1 cellular context compared by ENCODE assay signal in genomic region chr22:39532215-39533071, GRCh38.
TF ChIP-seq lines count a peak whose summit lies in the region.

A gene with protein sequence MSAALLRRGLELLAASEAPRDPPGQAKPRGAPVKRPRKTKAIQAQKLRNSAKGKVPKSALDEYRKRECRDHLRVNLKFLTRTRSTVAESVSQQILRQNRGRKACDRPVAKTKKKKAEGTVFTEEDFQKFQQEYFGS (minus strand): TSS chr22:39532748. CDS start chr22:39532738, 10 bp downstream.

TF ChIP-seq in K562, 482 proteins besides CTCF, POLR2A, EP300 and RAD21 (continued from another document and continues in another):
- peak; percentile 31; the same call in 1 of the 2 replicates for TF ChIP-seq JUND (IDR thresholded peaks at IDR 0.05; ENCODE audit: borderline replicate concordance, low read depth, low read length)
- no peak; the same call in 2 of the 3 replicates for TF ChIP-seq JUND (tag; IDR thresholded peaks at IDR 0.05; ENCODE audit: borderline replicate concordance, low read depth, low read length)
- TF ChIP-seq POLR3A (IDR thresholded peaks at IDR 0.05; ENCODE audit: borderline replicate concordance, extremely low read depth, insufficient read depth, insufficient read length) = no peak
- TF ChIP-seq ZNF347 (CRISPR knock-in tag; IDR thresholded peaks at IDR 0.05; ENCODE audit: low read depth) = no peak
- TF ChIP-seq ARID1B (IDR thresholded peaks at IDR 0.05) = no peak
- no peak for TF ChIP-seq BRD4 (IDR thresholded peaks at IDR 0.05)
- TF ChIP-seq FOXJ2 (tag; IDR thresholded peaks at IDR 0.05) = no peak
- no peak for TF ChIP-seq ZNF311 (CRISPR knock-in tag; IDR thresholded peaks at IDR 0.05)
- peak; percentile 97 for TF ChIP-seq GABPB1 (CRISPR knock-in tag; IDR thresholded peaks at IDR 0.05)
- no peak for TF ChIP-seq ZNF764 (CRISPR knock-in tag; IDR thresholded peaks at IDR 0.05; ENCODE audit: low read depth)
- no peak for TF ChIP-seq ILF3 (IDR thresholded peaks at IDR 0.05; ENCODE audit: borderline replicate concordance)
- no peak for TF ChIP-seq ZNF644 (tag; IDR thresholded peaks at IDR 0.05; ENCODE audit: low read depth)
- TF ChIP-seq POLR2AphosphoS5 (IDR thresholded peaks at IDR 0.05; ENCODE audit: control insufficient read depth, insufficient read depth, low read depth, low read length) = peak; percentile 79
- TF ChIP-seq EGR1 (conservative IDR thresholded peaks at IDR 0.05) = peak; percentile 61; the same call in 1 of the 2 replicates
- no peak for TF ChIP-seq KAT2B (IDR thresholded peaks at IDR 0.05; ENCODE audit: low read depth, low read length)
- no peak for TF ChIP-seq FOXJ3 (CRISPR knock-in tag; IDR thresholded peaks at IDR 0.05)
- TF ChIP-seq IFI16 (CRISPR knock-in tag; IDR thresholded peaks at IDR 0.05) = no peak
- peak; percentile 94 for TF ChIP-seq RBFOX2 (IDR thresholded peaks at IDR 0.05; ENCODE audit: low read depth, low read length)
- TF ChIP-seq ZNF282 (CRISPR knock-in tag; IDR thresholded peaks at IDR 0.05) = no peak
- TF ChIP-seq, protein P1, sequence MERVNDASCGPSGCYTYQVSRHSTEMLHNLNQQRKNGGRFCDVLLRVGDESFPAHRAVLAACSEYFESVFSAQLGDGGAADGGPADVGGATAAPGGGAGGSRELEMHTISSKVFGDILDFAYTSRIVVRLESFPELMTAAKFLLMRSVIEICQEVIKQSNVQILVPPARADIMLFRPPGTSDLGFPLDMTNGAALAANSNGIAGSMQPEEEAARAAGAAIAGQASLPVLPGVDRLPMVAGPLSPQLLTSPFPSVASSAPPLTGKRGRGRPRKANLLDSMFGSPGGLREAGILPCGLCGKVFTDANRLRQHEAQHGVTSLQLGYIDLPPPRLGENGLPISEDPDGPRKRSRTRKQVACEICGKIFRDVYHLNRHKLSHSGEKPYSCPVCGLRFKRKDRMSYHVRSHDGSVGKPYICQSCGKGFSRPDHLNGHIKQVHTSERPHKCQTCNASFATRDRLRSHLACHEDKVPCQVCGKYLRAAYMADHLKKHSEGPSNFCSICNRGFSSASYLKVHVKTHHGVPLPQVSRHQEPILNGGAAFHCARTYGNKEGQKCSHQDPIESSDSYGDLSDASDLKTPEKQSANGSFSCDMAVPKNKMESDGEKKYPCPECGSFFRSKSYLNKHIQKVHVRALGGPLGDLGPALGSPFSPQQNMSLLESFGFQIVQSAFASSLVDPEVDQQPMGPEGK (CRISPR knock-in tag; IDR thresholded peaks at IDR 0.05; ENCODE audit: borderline replicate concordance) = no peak
- no peak for TF ChIP-seq ZFP36 (IDR thresholded peaks at IDR 0.05; ENCODE audit: low read depth, low read length, partially characterized antibody)
- no peak for TF ChIP-seq ATF1 (CRISPR knock-in tag; IDR thresholded peaks at IDR 0.05)
- TF ChIP-seq ATF1 (tag; IDR thresholded peaks at IDR 0.05) = peak; percentile 78
- no peak for TF ChIP-seq NCOR1 (IDR thresholded peaks at IDR 0.05)
- TF ChIP-seq, protein P2, sequence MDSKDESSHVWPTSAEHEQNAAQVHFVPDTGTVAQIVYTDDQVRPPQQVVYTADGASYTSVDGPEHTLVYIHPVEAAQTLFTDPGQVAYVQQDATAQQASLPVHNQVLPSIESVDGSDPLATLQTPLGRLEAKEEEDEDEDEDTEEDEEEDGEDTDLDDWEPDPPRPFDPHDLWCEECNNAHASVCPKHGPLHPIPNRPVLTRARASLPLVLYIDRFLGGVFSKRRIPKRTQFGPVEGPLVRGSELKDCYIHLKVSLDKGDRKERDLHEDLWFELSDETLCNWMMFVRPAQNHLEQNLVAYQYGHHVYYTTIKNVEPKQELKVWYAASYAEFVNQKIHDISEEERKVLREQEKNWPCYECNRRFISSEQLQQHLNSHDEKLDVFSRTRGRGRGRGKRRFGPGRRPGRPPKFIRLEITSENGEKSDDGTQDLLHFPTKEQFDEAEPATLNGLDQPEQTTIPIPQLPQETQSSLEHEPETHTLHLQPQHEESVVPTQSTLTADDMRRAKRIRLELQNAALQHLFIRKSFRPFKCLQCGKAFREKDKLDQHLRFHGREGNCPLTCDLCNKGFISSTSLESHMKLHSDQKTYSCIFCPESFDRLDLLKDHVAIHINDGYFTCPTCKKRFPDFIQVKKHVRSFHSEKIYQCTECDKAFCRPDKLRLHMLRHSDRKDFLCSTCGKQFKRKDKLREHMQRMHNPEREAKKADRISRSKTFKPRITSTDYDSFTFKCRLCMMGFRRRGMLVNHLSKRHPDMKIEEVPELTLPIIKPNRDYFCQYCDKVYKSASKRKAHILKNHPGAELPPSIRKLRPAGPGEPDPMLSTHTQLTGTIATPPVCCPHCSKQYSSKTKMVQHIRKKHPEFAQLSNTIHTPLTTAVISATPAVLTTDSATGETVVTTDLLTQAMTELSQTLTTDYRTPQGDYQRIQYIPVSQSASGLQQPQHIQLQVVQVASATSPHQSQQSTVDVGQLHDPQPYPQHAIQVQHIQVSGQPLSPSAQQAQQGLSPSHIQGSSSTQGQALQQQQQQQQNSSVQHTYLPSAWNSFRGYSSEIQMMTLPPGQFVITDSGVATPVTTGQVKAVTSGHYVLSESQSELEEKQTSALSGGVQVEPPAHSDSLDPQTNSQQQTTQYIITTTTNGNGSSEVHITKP (IDR thresholded peaks at IDR 0.05; ENCODE audit: partially characterized antibody) = peak; percentile 10
- TF ChIP-seq ETS2 (tag; IDR thresholded peaks at IDR 0.05; ENCODE audit: borderline replicate concordance, poor library complexity, severe bottlenecking) = no peak
- TF ChIP-seq SIRT6 (IDR thresholded peaks at IDR 0.05; ENCODE audit: low read depth, low read length) = no peak
- TF ChIP-seq RBBP5 (IDR thresholded peaks at IDR 0.05; ENCODE audit: borderline replicate concordance, insufficient read depth, low read length, poor library complexity, severe bottlenecking) = peak; percentile 70
- TF ChIP-seq NELFE (IDR thresholded peaks at IDR 0.05; ENCODE audit: insufficient read depth, insufficient read length) = no peak
- TF ChIP-seq LEF1 (IDR thresholded peaks at IDR 0.05) = no peak
- TF ChIP-seq ZNF175 (CRISPR knock-in tag; IDR thresholded peaks at IDR 0.05; ENCODE audit: low read depth) = no peak
- TF ChIP-seq AFF1 (IDR thresholded peaks at IDR 0.05; ENCODE audit: low read depth in 1 of 2, partially characterized antibody in 2 of 2) = no peak
- 0 out of 2 replicates have a peak, but pooled peaks have one; percentile 11 for TF ChIP-seq CREB1 (IDR thresholded peaks at IDR 0.05)
- TF ChIP-seq CREB1 (CRISPR knock-in tag; IDR thresholded peaks at IDR 0.05) = no peak; the same call in 1 of the 2 replicates
- TF ChIP-seq THAP7 (CRISPR knock-in tag; IDR thresholded peaks at IDR 0.05) = no peak
- no peak for TF ChIP-seq LARP7 (IDR thresholded peaks at IDR 0.05)
- TF ChIP-seq ATF7 (IDR thresholded peaks at IDR 0.05) = peak; percentile 79
- no peak for TF ChIP-seq ZNF316 (IDR thresholded peaks at IDR 0.05)
- no peak for TF ChIP-seq MECOM (CRISPR knock-in tag; IDR thresholded peaks at IDR 0.05)
- no peak for TF ChIP-seq HOXB6 (CRISPR knock-in tag; IDR thresholded peaks at IDR 0.05; ENCODE audit: borderline replicate concordance)
- TF ChIP-seq SMAD2 (IDR thresholded peaks at IDR 0.05; ENCODE audit: low read depth, low read length) = no peak
- TF ChIP-seq TCFL5 (CRISPR knock-in tag; conservative IDR thresholded peaks at IDR 0.05) = no peak
- no peak for TF ChIP-seq ZNF586 (CRISPR knock-in tag; conservative IDR thresholded peaks at IDR 0.05)
- peak; percentile 99 for TF ChIP-seq ZKSCAN1 (IDR thresholded peaks at IDR 0.05; ENCODE audit: low read depth, low read length)
- TF ChIP-seq U2AF2 (optimal IDR thresholded peaks at IDR 0.05; ENCODE audit: low read depth, low read length) = no peak
- no peak for TF ChIP-seq RREB1 (CRISPR knock-in tag; IDR thresholded peaks at IDR 0.05)
- TF ChIP-seq RAD51 (IDR thresholded peaks at IDR 0.05; ENCODE audit: borderline replicate concordance, low read depth) = no peak; the same call in 1 of the 2 replicates
- no peak for TF ChIP-seq ZFP1 (CRISPR knock-in tag; IDR thresholded peaks at IDR 0.05)
- TF ChIP-seq, protein P3, sequence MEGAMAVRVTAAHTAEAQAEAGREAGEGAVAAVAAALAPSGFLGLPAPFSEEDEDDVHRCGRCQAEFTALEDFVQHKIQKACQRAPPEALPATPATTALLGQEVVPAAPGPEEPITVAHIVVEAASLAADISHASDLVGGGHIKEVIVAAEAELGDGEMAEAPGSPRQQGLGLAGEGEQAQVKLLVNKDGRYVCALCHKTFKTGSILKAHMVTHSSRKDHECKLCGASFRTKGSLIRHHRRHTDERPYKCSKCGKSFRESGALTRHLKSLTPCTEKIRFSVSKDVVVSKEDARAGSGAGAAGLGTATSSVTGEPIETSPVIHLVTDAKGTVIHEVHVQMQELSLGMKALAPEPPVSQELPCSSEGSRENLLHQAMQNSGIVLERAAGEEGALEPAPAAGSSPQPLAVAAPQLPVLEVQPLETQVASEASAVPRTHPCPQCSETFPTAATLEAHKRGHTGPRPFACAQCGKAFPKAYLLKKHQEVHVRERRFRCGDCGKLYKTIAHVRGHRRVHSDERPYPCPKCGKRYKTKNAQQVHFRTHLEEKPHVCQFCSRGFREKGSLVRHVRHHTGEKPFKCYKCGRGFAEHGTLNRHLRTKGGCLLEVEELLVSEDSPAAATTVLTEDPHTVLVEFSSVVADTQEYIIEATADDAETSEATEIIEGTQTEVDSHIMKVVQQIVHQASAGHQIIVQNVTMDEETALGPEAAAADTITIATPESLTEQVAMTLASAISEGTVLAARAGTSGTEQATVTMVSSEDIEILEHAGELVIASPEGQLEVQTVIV (CRISPR knock-in tag; IDR thresholded peaks at IDR 0.05; ENCODE audit: borderline replicate concordance) = no peak
- no peak for TF ChIP-seq ZNF584 (CRISPR knock-in tag; IDR thresholded peaks at IDR 0.05; ENCODE audit: low read depth)
